In the genomic region with DNA sequence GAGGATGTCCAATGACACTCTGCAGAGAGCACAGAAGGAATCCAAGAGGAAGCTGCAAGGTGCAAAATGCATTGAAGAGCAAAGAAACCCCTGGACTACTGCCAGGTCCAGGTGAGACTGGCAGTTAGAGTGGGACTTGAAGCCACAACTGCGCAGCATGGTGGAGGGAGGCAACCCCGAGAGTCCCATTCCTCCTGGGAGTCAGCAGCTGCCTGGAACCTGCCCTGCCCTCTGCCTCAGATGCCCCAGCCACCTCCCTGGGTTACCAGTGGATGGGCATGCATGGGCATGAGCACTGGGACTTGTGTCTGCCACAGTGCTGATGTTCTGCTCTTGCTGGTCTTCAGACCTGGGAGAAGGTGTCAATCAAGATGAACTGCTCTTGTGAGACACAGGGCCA, we compare ENCODE assay signal across 1 cellular context.
TF ChIP-seq lines count a peak whose summit lies in the region.

No MANE protein-coding gene starts in this region.

TF ChIP-seq in SK-N-SH treated with all-trans-retinoic acid at 6 μM for 48 hours, 23 proteins besides CTCF, POLR2A, EP300 and RAD21 (continued from another document):
- TF ChIP-seq BACH2 (CRISPR knock-in tag; IDR thresholded peaks at IDR 0.05; ENCODE audit: borderline replicate concordance) (no peak), ZFP3 (CRISPR knock-in tag; IDR thresholded peaks at IDR 0.05) (no peak), GLIS3 (CRISPR knock-in tag; IDR thresholded peaks at IDR 0.05) (no peak), ZNF8 (CRISPR knock-in tag; IDR thresholded peaks at IDR 0.05) (no peak), ZFP30 (CRISPR knock-in tag; IDR thresholded peaks at IDR 0.05) (no peak), ZC3H10 (CRISPR knock-in tag; IDR thresholded peaks at IDR 0.05) (no peak), TCF4 (CRISPR knock-in tag; IDR thresholded peaks at IDR 0.05; ENCODE audit: borderline replicate concordance) (no peak)
- TF ChIP-seq, protein P1, sequence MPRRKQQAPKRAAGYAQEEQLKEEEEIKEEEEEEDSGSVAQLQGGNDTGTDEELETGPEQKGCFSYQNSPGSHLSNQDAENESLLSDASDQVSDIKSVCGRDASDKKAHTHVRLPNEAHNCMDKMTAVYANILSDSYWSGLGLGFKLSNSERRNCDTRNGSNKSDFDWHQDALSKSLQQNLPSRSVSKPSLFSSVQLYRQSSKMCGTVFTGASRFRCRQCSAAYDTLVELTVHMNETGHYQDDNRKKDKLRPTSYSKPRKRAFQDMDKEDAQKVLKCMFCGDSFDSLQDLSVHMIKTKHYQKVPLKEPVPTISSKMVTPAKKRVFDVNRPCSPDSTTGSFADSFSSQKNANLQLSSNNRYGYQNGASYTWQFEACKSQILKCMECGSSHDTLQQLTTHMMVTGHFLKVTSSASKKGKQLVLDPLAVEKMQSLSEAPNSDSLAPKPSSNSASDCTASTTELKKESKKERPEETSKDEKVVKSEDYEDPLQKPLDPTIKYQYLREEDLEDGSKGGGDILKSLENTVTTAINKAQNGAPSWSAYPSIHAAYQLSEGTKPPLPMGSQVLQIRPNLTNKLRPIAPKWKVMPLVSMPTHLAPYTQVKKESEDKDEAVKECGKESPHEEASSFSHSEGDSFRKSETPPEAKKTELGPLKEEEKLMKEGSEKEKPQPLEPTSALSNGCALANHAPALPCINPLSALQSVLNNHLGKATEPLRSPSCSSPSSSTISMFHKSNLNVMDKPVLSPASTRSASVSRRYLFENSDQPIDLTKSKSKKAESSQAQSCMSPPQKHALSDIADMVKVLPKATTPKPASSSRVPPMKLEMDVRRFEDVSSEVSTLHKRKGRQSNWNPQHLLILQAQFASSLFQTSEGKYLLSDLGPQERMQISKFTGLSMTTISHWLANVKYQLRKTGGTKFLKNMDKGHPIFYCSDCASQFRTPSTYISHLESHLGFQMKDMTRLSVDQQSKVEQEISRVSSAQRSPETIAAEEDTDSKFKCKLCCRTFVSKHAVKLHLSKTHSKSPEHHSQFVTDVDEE (CRISPR knock-in tag; IDR thresholded peaks at IDR 0.05) = no peak
- TF ChIP-seq, protein P2, sequence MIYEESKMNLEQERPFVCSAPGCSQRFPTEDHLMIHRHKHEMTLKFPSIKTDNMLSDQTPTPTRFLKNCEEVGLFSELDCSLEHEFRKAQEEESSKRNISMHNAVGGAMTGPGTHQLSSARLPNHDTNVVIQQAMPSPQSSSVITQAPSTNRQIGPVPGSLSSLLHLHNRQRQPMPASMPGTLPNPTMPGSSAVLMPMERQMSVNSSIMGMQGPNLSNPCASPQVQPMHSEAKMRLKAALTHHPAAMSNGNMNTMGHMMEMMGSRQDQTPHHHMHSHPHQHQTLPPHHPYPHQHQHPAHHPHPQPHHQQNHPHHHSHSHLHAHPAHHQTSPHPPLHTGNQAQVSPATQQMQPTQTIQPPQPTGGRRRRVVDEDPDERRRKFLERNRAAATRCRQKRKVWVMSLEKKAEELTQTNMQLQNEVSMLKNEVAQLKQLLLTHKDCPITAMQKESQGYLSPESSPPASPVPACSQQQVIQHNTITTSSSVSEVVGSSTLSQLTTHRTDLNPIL (CRISPR knock-in tag; IDR thresholded peaks at IDR 0.05; ENCODE audit: low read depth) = no peak
